Comparison of ENCODE assay signal across 9 cellular contexts in the genomic region with DNA sequence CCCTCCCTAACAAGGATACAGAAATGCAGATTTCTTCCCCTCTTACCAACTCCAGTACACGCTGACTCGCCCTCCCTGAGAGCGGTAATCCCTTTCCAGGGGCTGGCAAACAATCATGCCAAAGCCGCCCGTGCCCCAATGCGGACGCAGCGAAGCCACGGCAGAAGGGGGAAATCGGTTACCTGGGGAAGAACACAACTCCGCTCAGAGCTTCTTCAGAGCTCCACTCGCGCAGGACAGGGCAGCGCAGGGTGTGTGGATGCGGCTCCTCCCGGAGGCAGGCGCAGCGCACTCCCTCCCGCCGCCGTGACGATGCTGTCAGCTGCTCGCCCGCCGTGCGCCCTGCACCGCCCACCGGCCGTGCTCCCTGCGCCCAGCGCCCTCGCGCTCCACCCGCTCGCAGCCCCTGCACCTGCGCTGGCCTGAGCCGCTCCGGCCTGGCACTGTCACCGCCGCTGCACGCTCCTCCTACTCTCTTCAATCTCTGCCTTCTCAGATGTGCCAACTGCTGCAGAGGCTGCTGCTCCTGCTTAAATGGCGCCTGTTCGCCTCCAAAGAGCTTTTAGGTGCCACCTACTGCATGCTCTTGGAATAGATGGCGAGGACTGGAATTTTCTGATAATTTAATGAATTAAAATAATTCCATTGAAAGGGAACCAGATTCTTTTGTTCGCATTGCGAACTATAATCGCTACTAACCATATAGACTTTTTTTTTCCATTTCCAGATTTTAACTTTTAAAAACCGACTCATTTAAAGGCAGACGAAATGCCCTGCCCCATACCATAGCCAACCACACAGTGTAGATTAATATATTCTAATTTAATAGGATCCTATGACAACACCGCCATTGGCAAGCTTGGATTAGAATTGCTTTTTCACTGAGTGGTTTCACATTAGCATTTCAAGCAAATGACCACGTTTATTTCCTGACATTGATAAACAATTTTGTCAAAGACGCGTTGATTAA. TPM values are rescaled to one million over a fixed set of nuclear protein-coding genes. Genes with fewer than 3 reads are reported as not detected.
DNase-seq lines count a peak whose midpoint lies in the region; ATAC-seq and TF ChIP-seq lines count a peak whose summit lies in the region.
"Had no signal": no experiment of that assay in that cellular context is flagged by ENCODE, and none has a peak within 500 bp of the region (broad histone marks: within the 10 kb centered on the region; RNA-seq: fewer than 3 reads in every experiment).

A gene with protein sequence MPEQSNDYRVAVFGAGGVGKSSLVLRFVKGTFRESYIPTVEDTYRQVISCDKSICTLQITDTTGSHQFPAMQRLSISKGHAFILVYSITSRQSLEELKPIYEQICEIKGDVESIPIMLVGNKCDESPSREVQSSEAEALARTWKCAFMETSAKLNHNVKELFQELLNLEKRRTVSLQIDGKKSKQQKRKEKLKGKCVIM (minus strand): TSS at position 255 of the 970 bp plus-strand sequence. CDS start 28,997 bp downstream, outside the sequence.

- H3K4me3 ChIP-seq in AG04450 (ENCODE audit: low read depth, low read length): peak within 1 kb of the TSS; percentile 52
- H3K4me3 ChIP-seq in neuron (ENCODE audit: low read length): peak within 1 kb of the TSS; percentile 64
- H3K4me3 ChIP-seq: HAP-1 had no signal

- H3K27me3 ChIP-seq in AG04450 (ENCODE audit: control insufficient read depth, insufficient read depth, low read length): peaks cover 10% of the 10 kb centered on the region
- peaks cover 12% of the 10 kb centered on the region for H3K27me3 ChIP-seq in neuron (ENCODE audit: insufficient read depth, low read length)

- POLR2A ChIA-PET in AG04450 (lab: Yijun Ruan, JAX): no interaction called here

- TF ChIP-seq CTCF in AG04450 (IDR thresholded peaks at IDR 0.05; ENCODE audit: low read depth, low read length): peak; percentile 42

- no peaks in the 10 kb centered on the region for H3K9me3 ChIP-seq in AG04450 (ENCODE audit: control insufficient read depth, insufficient read depth, low read length)
- H3K9me3 ChIP-seq in neuron (ENCODE audit: low read length): no peaks in the 10 kb centered on the region
- H3K9me3 ChIP-seq: HAP-1 had no signal

- no peak within 1 kb of the TSS for H3K27ac Mint-ChIP-seq in activated T-helper 2 cell treated with anti-CD3 and anti-CD28 coated beads, Interferon-gamma antibody, Interleukin-2, Interleukin-4, amounts not matched to agents 10 μg/mL and 5 μg/mL and 100 μg/mL, durations not matched to agents 14 hours and 24 hours and 36 hours

- H2AFZ ChIP-seq in neuron (ENCODE audit: low read depth, low read length): peak within 1 kb of the TSS; percentile 65

- H3K4me3 Mint-ChIP-seq in activated T-helper 2 cell treated with anti-CD3 and anti-CD28 coated beads, Interferon-gamma antibody, Interleukin-2, Interleukin-4, amounts not matched to agents 10 μg/mL and 5 μg/mL and 100 μg/mL, durations not matched to agents 14 hours and 24 hours and 36 hours (ENCODE audit: low read depth): peak within 1 kb of the TSS; percentile 45

- H3K27me3 Mint-ChIP-seq in activated T-helper 2 cell treated with anti-CD3 and anti-CD28 coated beads, Interferon-gamma antibody, Interleukin-2, Interleukin-4, amounts not matched to agents 10 μg/mL and 5 μg/mL and 100 μg/mL, durations not matched to agents 14 hours and 24 hours and 36 hours (ENCODE audit: low read depth): peaks cover 58% of the 10 kb centered on the region

- ATAC-seq in GM18867 (IDR thresholded peaks at IDR 0.05; ENCODE audit: unreplicated experiment) (peak; percentile 68), HG02885 (IDR thresholded peaks at IDR 0.05; ENCODE audit: poor library complexity, unreplicated experiment) (no peak), HG03469 (IDR thresholded peaks at IDR 0.05; ENCODE audit: unreplicated experiment) (no peak)

- H3K4me1 ChIP-seq in neuron (ENCODE audit: insufficient read depth, low read length): peaks cover 20% of the 10 kb centered on the region
- H3K4me1 ChIP-seq: HAP-1 had no signal

- DNase-seq in AG04450 (ENCODE audit: low read depth, low spot score) (peak; percentile 8), NCI-H2029 treated with DMSO at 0.1 percent for 48 hours (lab: John Stamatoyannopoulos, UW) (peak; percentile 93), globus pallidus (ENCODE audit: low spot score) (peak; percentile 78)
- no peak for DNase-seq in activated T-helper 2 cell treated with anti-CD3 and anti-CD28 coated beads, Interferon-gamma antibody, Interleukin-2, Interleukin-4, amounts not matched to agents 10 μg/mL and 5 μg/mL and 100 μg/mL, durations not matched to agents 14 hours and 24 hours and 36 hours (ENCODE audit: low spot score)

- CTCF ChIA-PET in AG04450 (lab: Charles Lee): interaction anchor here (0.6 to 1.3 kb wide), 3 partner anchors 101 to 499 kb away, joined by 4 to 5 read pairs (median 4); no protein-coding TSS in a partner anchor

- H3K4me1 Mint-ChIP-seq in activated T-helper 2 cell treated with anti-CD3 and anti-CD28 coated beads, Interferon-gamma antibody, Interleukin-2, Interleukin-4, amounts not matched to agents 10 μg/mL and 5 μg/mL and 100 μg/mL, durations not matched to agents 14 hours and 24 hours and 36 hours (ENCODE audit: low read depth): no peaks in the 10 kb centered on the region

- no peak within 1 kb of the TSS for H3K27ac ChIP-seq in AG04450 (ENCODE audit: low read depth, low read length)

- H3K36me3 Mint-ChIP-seq in activated T-helper 2 cell treated with anti-CD3 and anti-CD28 coated beads, Interferon-gamma antibody, Interleukin-2, Interleukin-4, amounts not matched to agents 10 μg/mL and 5 μg/mL and 100 μg/mL, durations not matched to agents 14 hours and 24 hours and 36 hours (ENCODE audit: low read depth): no peaks in the 10 kb centered on the region

- intact Hi-C loops in activated T-helper 2 cell treated with anti-CD3 and anti-CD28 coated beads, Interferon-gamma antibody, Interleukin-2, Interleukin-4, amounts not matched to agents 10 μg/mL and 5 μg/mL and 100 μg/mL, durations not matched to agents 14 hours and 24 hours and 36 hours (cut with micrococcal nuclease): no loop called here

- no peaks in the 10 kb centered on the region for H3K9me3 Mint-ChIP-seq in activated T-helper 2 cell treated with anti-CD3 and anti-CD28 coated beads, Interferon-gamma antibody, Interleukin-2, Interleukin-4, amounts not matched to agents 10 μg/mL and 5 μg/mL and 100 μg/mL, durations not matched to agents 14 hours and 24 hours and 36 hours

- no peaks in the 10 kb centered on the region for H3K36me3 ChIP-seq in neuron (ENCODE audit: insufficient read depth, low read length)
- H3K36me3 ChIP-seq: HAP-1 had no signal

RNA-seq across cellular contexts. Expression of the gene that starts here (rescaled TPM):
- 0.04 TPM in 1 of 2 replicates, not detected in the other for polyA plus RNA-seq in AG04450 (2011; rRNA removed)
- polyA minus RNA-seq in AG04450 (2011; rRNA and poly(A)+ RNA removed): 0.04 TPM in 1 of 2 replicates, not detected in the other
- 0.05 TPM in 1 of 2 replicates, not detected in the other for total RNA-seq in activated T-helper 2 cell treated with anti-CD3 and anti-CD28 coated beads, Interferon-gamma antibody, Interleukin-2, Interleukin-4, amounts not matched to agents 10 μg/mL and 5 μg/mL and 100 μg/mL, durations not matched to agents 14 hours and 24 hours and 36 hours

Comparison
In these comparisons a context has a peak if more than half of its experiments do, and no peak if none do; other contexts are left out.
1. Peak in DNase-seq and H3K4me3 ChIP-seq in AG04450; RNA of the gene not detected or under 1 TPM.